8 cellular contexts compared by ENCODE assay signal in the genomic region with DNA sequence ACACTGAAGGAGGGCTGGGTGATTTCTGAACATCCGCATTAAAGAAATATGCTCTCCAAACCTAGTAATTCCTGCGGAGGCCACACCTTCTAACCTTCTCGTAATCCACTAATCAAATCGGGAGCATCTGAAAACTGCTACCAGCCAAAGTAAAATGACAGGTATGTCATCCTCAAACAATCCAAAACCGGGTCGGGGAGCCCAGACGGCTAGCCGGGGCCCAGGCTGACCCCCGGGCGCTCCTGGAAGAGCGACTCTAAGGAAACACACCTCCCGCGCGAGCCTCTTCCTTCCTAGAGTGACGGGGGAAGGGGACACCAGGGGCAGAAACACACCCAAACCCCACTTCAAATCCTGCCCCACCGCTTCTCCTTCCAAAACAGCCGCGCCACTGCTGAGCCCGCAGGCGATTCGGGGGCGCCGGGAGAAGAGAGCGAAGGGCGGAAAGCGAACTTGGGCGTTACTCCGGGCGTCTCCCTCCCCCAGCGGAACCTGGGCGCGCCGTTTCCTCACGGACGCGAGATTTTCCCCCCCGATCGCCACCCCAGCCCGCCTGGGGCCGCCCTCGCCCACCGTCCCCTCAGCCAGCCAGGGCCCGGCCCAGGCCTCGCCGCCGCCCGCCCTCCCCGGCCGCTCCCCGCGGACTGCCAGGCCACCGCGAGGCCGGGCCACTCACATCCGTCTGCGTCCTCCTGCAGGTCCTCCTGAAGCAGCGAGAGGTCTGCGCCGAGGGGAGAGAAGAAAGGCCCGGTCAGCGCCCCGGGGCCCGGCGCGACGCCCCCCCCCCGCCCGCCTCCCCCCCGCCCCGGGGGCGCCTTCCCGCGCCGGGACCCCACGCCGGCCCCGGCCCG. TPM values are rescaled to one million over a fixed set of nuclear protein-coding genes. Genes with fewer than 3 reads are reported as not detected.
DNase-seq lines count a peak whose midpoint lies in the region; ATAC-seq and TF ChIP-seq lines count a peak whose summit lies in the region.

No MANE protein-coding gene starts in this region.

- ATAC-seq in GM18861 (IDR thresholded peaks at IDR 0.05; ENCODE audit: unreplicated experiment) (peak; percentile 13), HG03095 (IDR thresholded peaks at IDR 0.05; ENCODE audit: unreplicated experiment) (peak; percentile 44)
- peak; percentile 53 to 54 for ATAC-seq in activated T-cell treated with anti-CD3 and anti-CD28 coated beads, Interleukin-2, amount 50 U/mL, for 72 hours (replicated peaks in 1 of 2)
- peak; percentile 30 for ATAC-seq in stimulated activated naive CD8-positive, alpha-beta T cell treated with anti-CD3 and anti-CD28 coated beads, Interleukin-15, Interleukin-2, amounts not matched to agents 100 U/mL and 50 U/mL, for 24 hours

- intact Hi-C loops in esophagus squamous epithelium (cut with DNase I): loop anchor here (10.0 kb wide), 1 partner anchor 71 kb away; no protein-coding TSS in a partner anchor

- peak; percentile 61 for DNase-seq in AG08396 (ENCODE audit: low spot score)
- peak; percentile 40 to 55 for DNase-seq in NOMO-1 (lab: John Stamatoyannopoulos, UW; ENCODE audit: unreplicated experiment in 2 of 2)
- DNase-seq in activated T-cell treated with anti-CD3 and anti-CD28 coated beads, Interleukin-2, amount 50 U/mL, for 72 hours: peak; percentile 50 to 61
- no peak for DNase-seq in esophagus squamous epithelium (lab: John Stamatoyannopoulos, UW)
- DNase-seq in myocyte (ENCODE audit: low read depth): peak; percentile 68
- DNase-seq in stimulated activated naive CD8-positive, alpha-beta T cell treated with anti-CD3 and anti-CD28 coated beads, Interleukin-15, Interleukin-2, amounts not matched to agents 100 U/mL and 50 U/mL, for 24 hours: peak; percentile 62

- peak overlapping the region; percentile 96 to 97 for H3K4me3 Mint-ChIP-seq in activated T-cell treated with anti-CD3 and anti-CD28 coated beads, Interleukin-2, amount 50 U/mL, for 72 hours

- TF ChIP-seq POLR2A in esophagus squamous epithelium (IDR thresholded peaks at IDR 0.05): peak in 1 of 4 donors; percentile 15

- no peaks in the 10 kb centered on the region for H3K27me3 Mint-ChIP-seq in activated T-cell treated with anti-CD3 and anti-CD28 coated beads, Interleukin-2, amount 50 U/mL, for 72 hours (ENCODE audit: low read depth)

- H3K36me3 ChIP-seq in esophagus squamous epithelium: peaks cover 0 to 10% (median 4%) of the 10 kb centered on the region in 3 donors

- H3K4me1 ChIP-seq in esophagus squamous epithelium: peaks cover 13 to 72% (median 16%) of the 10 kb centered on the region in 3 donors

- TF ChIP-seq CTCF in esophagus squamous epithelium (IDR thresholded peaks at IDR 0.05): no peak

- H3K27ac Mint-ChIP-seq in activated T-cell treated with anti-CD3 and anti-CD28 coated beads, Interleukin-2, amount 50 U/mL, for 72 hours: peak overlapping the region; percentile 95

- H3K4me3 ChIP-seq in esophagus squamous epithelium: peak overlapping the region; percentile 80 to 98 (median 96)

- 0 to 1% methylated on average over 3 to 10 of the region's 78 CpGs for WGBS in esophagus squamous epithelium, 2 donors

- H3K27me3 ChIP-seq in esophagus squamous epithelium: no peaks in the 10 kb centered on the region

- H3K9me3 ChIP-seq in esophagus squamous epithelium: no peaks in the 10 kb centered on the region

- peaks cover 4% of the 10 kb centered on the region in 2 donors for H3K36me3 Mint-ChIP-seq in activated T-cell treated with anti-CD3 and anti-CD28 coated beads, Interleukin-2, amount 50 U/mL, for 72 hours (ENCODE audit: insufficient read depth in 2 of 2)

- peak overlapping the region; percentile 97 to 100 (median 100) for H3K27ac ChIP-seq in esophagus squamous epithelium

- peaks cover 47% of the 10 kb centered on the region for H3K4me1 Mint-ChIP-seq in activated T-cell treated with anti-CD3 and anti-CD28 coated beads, Interleukin-2, amount 50 U/mL, for 72 hours (ENCODE audit: low read depth)

- no peaks in the 10 kb centered on the region for H3K9me3 Mint-ChIP-seq in activated T-cell treated with anti-CD3 and anti-CD28 coated beads, Interleukin-2, amount 50 U/mL, for 72 hours

RNA-seq across cellular contexts. Expression of a gene that starts 0.6 kb away (rescaled TPM):
- total RNA-seq in activated T-cell treated with anti-CD3 and anti-CD28 coated beads, Interleukin-2, amount 50 U/mL, for 72 hours: 10 to 100 TPM; 17.5 to 23.7 TPM
- total RNA-seq in esophagus squamous epithelium (100 to 1,000 TPM; 129 to 233 (median 186) TPM), myocyte (66.9 and 79.8 TPM in 2 replicates)
- polyA plus RNA-seq in myocyte (2012): 51.3 TPM
